In genomic region chr5:105554613-105555169, GRCh38 we compare ENCODE assay signal across 17 cellular contexts.
DNase-seq lines count a peak whose midpoint lies in the region; TF ChIP-seq lines count a peak whose summit lies in the region.
"Had no signal": no experiment of that assay in that cellular context is flagged by ENCODE, and none has a peak within 500 bp of the region (broad histone marks: within the 10 kb centered on the region; RNA-seq: fewer than 3 reads in every experiment).

No MANE protein-coding gene starts in this region.

- in situ Hi-C loops in astrocyte of the cerebellum (cut with HindIII; ENCODE audit: low sequenced_read_pairs): no loop called here

- H3K9me3 Mint-ChIP-seq in CD4-positive, alpha-beta memory T cell: peaks cover 2 to 19% (median 5%) of the 10 kb centered on the region in 8 donors
- H3K9me3 Mint-ChIP-seq: H9 had no signal

- CTCF ChIA-PET in CD4-positive, alpha-beta memory T cell (lab: Charles Lee; ENCODE audit: partially characterized antibody): no interaction called here

- no peak overlapping the region for H3K27ac Mint-ChIP-seq in CD4-positive, alpha-beta memory T cell

- TF ChIP-seq CTCF in astrocyte of the cerebellum (IDR thresholded peaks at IDR 0.05; ENCODE audit: low read depth, low read length, missing control alignments) (no peak), fibroblast of villous mesenchyme (IDR thresholded peaks at IDR 0.05; ENCODE audit: insufficient read depth, low read depth, low read length) (no peak)

- no peaks in the 10 kb centered on the region for H3K36me3 ChIP-seq in CD4-positive, alpha-beta memory T cell (ENCODE audit: insufficient read depth, low read length)

- DNase-seq in M059J (ENCODE audit: low read depth) (peak; percentile 24), astrocyte of the cerebellum (ENCODE audit: low read depth) (peak; percentile 42), fibroblast of villous mesenchyme (ENCODE audit: low read depth) (peak; percentile 44), skeletal muscle cell (ENCODE audit: low read depth) (peak; percentile 6), SHP77 (lab: John Stamatoyannopoulos, UW) (no peak), NCI-H1436 treated with DMSO at 0.1 percent for 48 hours (lab: John Stamatoyannopoulos, UW) (no peak)
- no peak for DNase-seq in CD4-positive, alpha-beta memory T cell
- DNase-seq: C1 segment of cervical spinal cord, COR-L47, DMS53, H9, Kasumi-1, NCI-H187 treated with DMSO at 0.1 percent for 48 hours, NCI-H345, NCI-H526, SHP77 treated with DMSO at 0.1 percent for 48 hours had no signal

- no peaks in the 10 kb centered on the region for H3K4me1 Mint-ChIP-seq in CD4-positive, alpha-beta memory T cell

- H3K4me3 Mint-ChIP-seq in CD4-positive, alpha-beta memory T cell: no peak overlapping the region
- H3K4me3 Mint-ChIP-seq: H9 had no signal

- H3K27me3 ChIP-seq in CD4-positive, alpha-beta memory T cell (ENCODE audit: insufficient read depth, low read length): no peaks in the 10 kb centered on the region

- no peaks in the 10 kb centered on the region for H3K27me3 Mint-ChIP-seq in CD4-positive, alpha-beta memory T cell

- no peaks in the 10 kb centered on the region for H3K36me3 Mint-ChIP-seq in CD4-positive, alpha-beta memory T cell

- H3K4me3 ChIP-seq in astrocyte of the cerebellum (ENCODE audit: low read depth, low read length) (no peak overlapping the region), fibroblast of villous mesenchyme (ENCODE audit: low read depth, low read length) (no peak overlapping the region), skeletal muscle cell (ENCODE audit: low read depth, low read length) (no peak overlapping the region)
- no peak overlapping the region for H3K4me3 ChIP-seq in CD4-positive, alpha-beta memory T cell (ENCODE audit: low read length in 2 of 2)
- H3K4me3 ChIP-seq: A549 had no signal

- peaks cover 0 to 2% of the 10 kb centered on the region in 2 donors for H3K9me3 ChIP-seq in CD4-positive, alpha-beta memory T cell (ENCODE audit: control insufficient read depth in 1 of 2, low read length in 2 of 2)
- H3K9me3 ChIP-seq: A549 had no signal

- intact Hi-C loops in CD4-positive, alpha-beta memory T cell (cut with micrococcal nuclease): no loop called here

- no peaks in the 10 kb centered on the region for H3K4me1 ChIP-seq in CD4-positive, alpha-beta memory T cell (ENCODE audit: insufficient read depth, low read length)
- H3K4me1 ChIP-seq: A549 had no signal

- no peak overlapping the region for H3K27ac ChIP-seq in CD4-positive, alpha-beta memory T cell (ENCODE audit: low read depth, low read length)
- H3K27ac ChIP-seq: A549 had no signal

- POLR2A ChIA-PET in CD4-positive, alpha-beta memory T cell (lab: Charles Lee; ENCODE audit: partially characterized antibody): no interaction called here

Comparison
In these comparisons a context has a peak if more than half of its experiments do, and no peak if none do; other contexts are left out.
1. DNase-seq: peak in M059J (single experiment), astrocyte of the cerebellum (single experiment), fibroblast of villous mesenchyme (single experiment) and skeletal muscle cell (single experiment); none in CD4-positive, alpha-beta memory T cell (0 of 5), SHP77 (0 of 2) and NCI-H1436 treated with DMSO at 0.1 percent for 48 hours (single experiment).